10 cellular contexts compared by ENCODE assay signal in the genomic region with DNA sequence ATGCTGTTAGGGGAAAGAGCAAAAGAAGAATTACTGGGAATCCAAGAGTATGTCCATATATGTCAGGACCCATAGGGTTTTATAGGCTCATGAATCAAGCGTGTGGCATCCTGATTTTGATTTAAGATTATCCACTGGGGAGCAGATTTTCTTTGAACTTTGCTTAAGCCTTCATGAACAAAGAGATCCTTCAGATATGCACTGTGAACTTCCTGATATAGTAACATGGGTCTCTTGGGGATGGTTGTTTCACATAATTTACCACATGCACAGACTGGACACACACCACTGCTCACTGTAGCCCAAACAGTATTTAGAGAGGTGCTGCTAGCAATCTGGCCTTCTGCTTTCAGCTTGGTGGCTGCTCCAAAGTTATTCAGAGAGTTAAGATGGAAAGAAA.
DNase-seq lines count a peak whose midpoint lies in the region; ATAC-seq and TF ChIP-seq lines count a peak whose summit lies in the region.
"Had no signal": no experiment of that assay in that cellular context is flagged by ENCODE, and none has a peak within 500 bp of the region (broad histone marks: within the 10 kb centered on the region; RNA-seq: fewer than 3 reads in every experiment).

No MANE protein-coding gene starts in this region.

- no peaks in the 10 kb centered on the region for H3K36me3 ChIP-seq in left lung

- H3K9me3 Mint-ChIP-seq in nephron, result no peaks in the 10 kb centered on the region
- no peaks in the 10 kb centered on the region for H3K9me3 Mint-ChIP-seq in activated CD4-positive, alpha-beta memory T cell treated with anti-CD3 and anti-CD28 coated beads for 36 hours

- intact Hi-C loops in activated CD4-positive, alpha-beta memory T cell treated with anti-CD3 and anti-CD28 coated beads for 36 hours (cut with micrococcal nuclease), result no loop called here
- intact Hi-C loops in left lung (cut with DNase I), result no loop called here

- H3K27me3 Mint-ChIP-seq in nephron (ENCODE audit: low read depth), result peaks cover 3% of the 10 kb centered on the region
- no peaks in the 10 kb centered on the region for H3K27me3 Mint-ChIP-seq in activated CD4-positive, alpha-beta memory T cell treated with anti-CD3 and anti-CD28 coated beads for 36 hours

- no peaks in the 10 kb centered on the region for H3K36me3 Mint-ChIP-seq in nephron (ENCODE audit: low read depth)
- H3K36me3 Mint-ChIP-seq in activated CD4-positive, alpha-beta memory T cell treated with anti-CD3 and anti-CD28 coated beads for 36 hours, result no peaks in the 10 kb centered on the region

- H3K4me1 Mint-ChIP-seq in nephron, result peaks cover 27% of the 10 kb centered on the region
- H3K4me1 Mint-ChIP-seq in activated CD4-positive, alpha-beta memory T cell treated with anti-CD3 and anti-CD28 coated beads for 36 hours (ENCODE audit: low read depth), result peaks cover 10% of the 10 kb centered on the region

- POLR2A ChIA-PET in activated CD4-positive, alpha-beta memory T cell treated with anti-CD3 and anti-CD28 coated beads for 36 hours (lab: Charles Lee), result no interaction called here

- CTCF ChIA-PET in activated CD4-positive, alpha-beta memory T cell treated with anti-CD3 and anti-CD28 coated beads for 36 hours (lab: Charles Lee), result interaction anchor here (3.4 kb wide), 1 partner anchor 303 kb away, joined by 15 read pairs; no protein-coding TSS in a partner anchor

- TF ChIP-seq CTCF in nephron (IDR thresholded peaks at IDR 0.05; ENCODE audit: unreplicated experiment in 3 of 3) (no peak), left lung (IDR thresholded peaks at IDR 0.05) (no peak)

- H3K4me1 ChIP-seq in left lung, result peaks cover 0 to 7% of the 10 kb centered on the region in 2 donors

- no peak overlapping the region for H3K4me3 Mint-ChIP-seq in nephron
- no peak overlapping the region for H3K4me3 Mint-ChIP-seq in activated CD4-positive, alpha-beta memory T cell treated with anti-CD3 and anti-CD28 coated beads for 36 hours

- no peaks in the 10 kb centered on the region for H3K9me3 ChIP-seq in left lung

- no peak for DNase-seq in SW480 (ENCODE audit: low spot score)
- DNase-seq in activated CD4-positive, alpha-beta memory T cell treated with anti-CD3 and anti-CD28 coated beads for 36 hours, result no peak
- no peak for DNase-seq in left lung
- no peak for DNase-seq in iPS-NIHi7 (ENCODE audit: extremely low spot score)

- H3K4me3 ChIP-seq in left lung, result no peak overlapping the region

- no peak overlapping the region for H3K27ac ChIP-seq in left lung
- H3K27ac ChIP-seq: epithelial cell of prostate, KMS-11 had no signal

- H3K27me3 ChIP-seq in left lung, result no peaks in the 10 kb centered on the region

- peak overlapping the region; percentile 40 to 90 (median 50) for H3K27ac Mint-ChIP-seq in nephron
- no peak overlapping the region for H3K27ac Mint-ChIP-seq in activated CD4-positive, alpha-beta memory T cell treated with anti-CD3 and anti-CD28 coated beads for 36 hours

- ATAC-seq in GM19025 (IDR thresholded peaks at IDR 0.05; ENCODE audit: low read depth, unreplicated experiment) (peak; percentile 87), HG02571 (IDR thresholded peaks at IDR 0.05; ENCODE audit: unreplicated experiment) (peak; percentile 89), HG03442 (IDR thresholded peaks at IDR 0.05; ENCODE audit: unreplicated experiment) (peak; percentile 96), left lung (no peak)
